In genomic region chr11:102534261-102534872, GRCh38 we compare ENCODE assay signal across 16 cellular contexts. TPM values are rescaled to one million over a fixed set of nuclear protein-coding genes. Genes with fewer than 3 reads are reported as not detected.
DNase-seq lines count a peak whose midpoint lies in the region; ATAC-seq, FAIRE-seq and TF ChIP-seq lines count a peak whose summit lies in the region.
"Had no signal": no experiment of that assay in that cellular context is flagged by ENCODE, and none has a peak within 500 bp of the region (broad histone marks: within the 10 kb centered on the region; RNA-seq: fewer than 3 reads in every experiment).

No MANE protein-coding gene starts in this region.

- no peak for ATAC-seq in CD8-positive, alpha-beta T cell

- TF ChIP-seq CTCF in AG04450 (IDR thresholded peaks at IDR 0.05; ENCODE audit: low read depth, low read length) (peak; percentile 23; the same call in 1 of the 2 replicates), OCI-LY1 (IDR thresholded peaks at IDR 0.05; ENCODE audit: low read length) (peak; percentile 62), fibroblast of villous mesenchyme (IDR thresholded peaks at IDR 0.05; ENCODE audit: insufficient read depth, low read depth, low read length) (peak; percentile 31), esophagus squamous epithelium (IDR thresholded peaks at IDR 0.05) (no peak)
- TF ChIP-seq CTCF in CD8-positive, alpha-beta T cell (IDR thresholded peaks at IDR 0.05) = no peak

- H3K79me2 ChIP-seq in OCI-LY1 (ENCODE audit: insufficient read depth, low read length) = no peaks in the 10 kb centered on the region

- H2AFZ ChIP-seq in OCI-LY1 (ENCODE audit: low read length) = 0 out of 2 replicates have a peak overlapping the region, but pooled peaks have one; percentile 45

- H3K4me2 ChIP-seq in OCI-LY1 (ENCODE audit: low read length) = peak overlapping the region; percentile 46

- intact Hi-C loops in CD8-positive, alpha-beta T cell (cut with DNase I, micrococcal nuclease) = no loop called here
- intact Hi-C loops in esophagus squamous epithelium (cut with DNase I) = no loop called here

- CTCF ChIA-PET in AG04450 (lab: Charles Lee) = interaction anchor here (0.9 kb wide), 1 partner anchor 9 kb away, joined by 3 read pairs; no protein-coding TSS in a partner anchor
- CTCF ChIA-PET in CD8-positive, alpha-beta T cell (lab: Charles Lee) = interaction anchor here (0.9 to 1.1 kb wide), 2 partner anchors 10 to 144 kb away, joined by 3 to 4 read pairs; no protein-coding TSS in a partner anchor

- H3K36me3 Mint-ChIP-seq in CD8-positive, alpha-beta T cell = no peaks in the 10 kb centered on the region
- H3K36me3 Mint-ChIP-seq: mesothelial cell of epicardium had no signal

- peaks cover 3% of the 10 kb centered on the region for H3K27me3 Mint-ChIP-seq in CD8-positive, alpha-beta T cell (ENCODE audit: low read depth)

- POLR2A ChIA-PET in AG04450 (lab: Yijun Ruan, JAX) = no interaction called here
- POLR2A ChIA-PET in CD8-positive, alpha-beta T cell (lab: Charles Lee) = no interaction called here

- H3K27ac ChIP-seq in AG04450 (ENCODE audit: low read depth, low read length) (no peak overlapping the region), OCI-LY1 (ENCODE audit: low read depth, low read length, poor library complexity, severe bottlenecking) (no peak overlapping the region), esophagus squamous epithelium (no peak overlapping the region)
- no peak overlapping the region for H3K27ac ChIP-seq in CD8-positive, alpha-beta T cell (ENCODE audit: low read depth, low read length)
- H3K27ac ChIP-seq: ascending aorta; BLaER1 treated with 17β-estradiol and CSF1 and Interleukin-3, amounts not matched to agents 10 nM and 100 nM had no signal

- no peaks in the 10 kb centered on the region for H3K9me2 ChIP-seq in OCI-LY1 (ENCODE audit: low read depth, low read length)

- H3K36me3 ChIP-seq in OCI-LY1 (ENCODE audit: insufficient read depth, low read length) = no peaks in the 10 kb centered on the region
- no peaks in the 10 kb centered on the region for H3K36me3 ChIP-seq in CD8-positive, alpha-beta T cell (ENCODE audit: insufficient read depth, low read length)
- no peaks in the 10 kb centered on the region for H3K36me3 ChIP-seq in esophagus squamous epithelium
- H3K36me3 ChIP-seq: ascending aorta; BLaER1 treated with 17β-estradiol and CSF1 and Interleukin-3, amounts not matched to agents 10 nM and 100 nM had no signal

- TF ChIP-seq POLR2A in GM12892 (IDR thresholded peaks at IDR 0.05; ENCODE audit: low read depth, low read length) (no peak), esophagus squamous epithelium (IDR thresholded peaks at IDR 0.05) (no peak)

- no peaks in the 10 kb centered on the region for H3F3A ChIP-seq in OCI-LY1 (ENCODE audit: insufficient read depth, low read length)

- H4K20me1 ChIP-seq in OCI-LY1 (ENCODE audit: insufficient read depth, low read length) = no peaks in the 10 kb centered on the region
- H4K20me1 ChIP-seq: BLaER1 treated with 17β-estradiol and CSF1 and Interleukin-3, amounts not matched to agents 10 nM and 100 nM had no signal

- 71 to 78% methylated on average over 6 of the region's 6 CpGs for WGBS in esophagus squamous epithelium, 2 donors

- FAIRE-seq in GM12892 (lab: Jason Lieb, UNC) = peak; percentile 76
- FAIRE-seq: endometrium had no signal

- no peak overlapping the region for H3K27ac Mint-ChIP-seq in CD8-positive, alpha-beta T cell
- H3K27ac Mint-ChIP-seq: mesothelial cell of epicardium; T-helper 2 cell treated with Interferon-gamma antibody and Interleukin-4, amounts not matched to agents 5 μg/mL and 100 μg/mL, for 36 hours had no signal

- no peaks in the 10 kb centered on the region for H3K9me3 Mint-ChIP-seq in CD8-positive, alpha-beta T cell
- H3K9me3 Mint-ChIP-seq: mesothelial cell of epicardium; T-helper 2 cell treated with Interferon-gamma antibody and Interleukin-4, amounts not matched to agents 5 μg/mL and 100 μg/mL, for 36 hours had no signal

- H3K4me3 Mint-ChIP-seq in CD8-positive, alpha-beta T cell = no peak overlapping the region
- H3K4me3 Mint-ChIP-seq: mesothelial cell of epicardium; T-helper 2 cell treated with Interferon-gamma antibody and Interleukin-4, amounts not matched to agents 5 μg/mL and 100 μg/mL, for 36 hours had no signal

- H3K9me3 ChIP-seq in AG04450 (ENCODE audit: control insufficient read depth, insufficient read depth, low read length) (no peaks in the 10 kb centered on the region), OCI-LY1 (ENCODE audit: low read length) (no peaks in the 10 kb centered on the region), esophagus squamous epithelium (no peaks in the 10 kb centered on the region)
- no peaks in the 10 kb centered on the region for H3K9me3 ChIP-seq in CD8-positive, alpha-beta T cell (ENCODE audit: low read length)
- H3K9me3 ChIP-seq: ascending aorta had no signal

- DNase-seq in AG04450 (ENCODE audit: low read depth, low spot score) (no peak), GM12892 (ENCODE audit: insufficient read length) (no peak), fibroblast of villous mesenchyme (ENCODE audit: low read depth) (no peak), EL (no peak), LoVo (ENCODE audit: low spot score) (no peak), esophagus squamous epithelium (lab: John Stamatoyannopoulos, UW) (no peak)
- no peak for DNase-seq in CD8-positive, alpha-beta T cell
- DNase-seq: activated T-cell treated with anti-CD3 and anti-CD28 coated beads for 4 hours, NCI-H1105 treated with DMSO at 0.1 percent for 48 hours had no signal

- H3K4me3 ChIP-seq in AG04450 (ENCODE audit: low read depth, low read length) = no peak overlapping the region
- no peak overlapping the region for H3K4me3 ChIP-seq in OCI-LY1 (ENCODE audit: low read depth, low read length, poor library complexity, severe bottlenecking)
- H3K4me3 ChIP-seq in fibroblast of villous mesenchyme (ENCODE audit: low read depth, low read length) = no peak overlapping the region
- H3K4me3 ChIP-seq in CD8-positive, alpha-beta T cell (ENCODE audit: low read depth, low read length) = no peak overlapping the region
- no peak overlapping the region for H3K4me3 ChIP-seq in esophagus squamous epithelium
- H3K4me3 ChIP-seq: ascending aorta; BLaER1 treated with 17β-estradiol and CSF1 and Interleukin-3, amounts not matched to agents 10 nM and 100 nM had no signal

- H3K4me1 ChIP-seq in OCI-LY1 (ENCODE audit: insufficient read depth, low read length, severe bottlenecking) = peaks cover 64% of the 10 kb centered on the region
- H3K4me1 ChIP-seq in CD8-positive, alpha-beta T cell (ENCODE audit: insufficient read depth, low read length) = no peaks in the 10 kb centered on the region
- H3K4me1 ChIP-seq in esophagus squamous epithelium = peaks cover 0 to 7% (median 0%) of the 10 kb centered on the region in 3 donors
- H3K4me1 ChIP-seq: ascending aorta had no signal

- H3K27me3 ChIP-seq in AG04450 (ENCODE audit: control insufficient read depth, insufficient read depth, low read length) (peaks cover 6% of the 10 kb centered on the region), OCI-LY1 (ENCODE audit: insufficient read depth, low read length) (no peaks in the 10 kb centered on the region), esophagus squamous epithelium (peaks cover 0 to 6% (median 0%) of the 10 kb centered on the region in 4 donors)
- no peaks in the 10 kb centered on the region for H3K27me3 ChIP-seq in CD8-positive, alpha-beta T cell (ENCODE audit: insufficient read depth, low read length)
- H3K27me3 ChIP-seq: ascending aorta; BLaER1 treated with 17β-estradiol and CSF1 and Interleukin-3, amounts not matched to agents 10 nM and 100 nM had no signal

- peaks cover 2% of the 10 kb centered on the region for H3K4me1 Mint-ChIP-seq in CD8-positive, alpha-beta T cell (ENCODE audit: low read depth)
- H3K4me1 Mint-ChIP-seq: mesothelial cell of epicardium had no signal

- H3K9ac ChIP-seq in OCI-LY1 (ENCODE audit: low read length) = no peak overlapping the region
- H3K9ac ChIP-seq: BLaER1 treated with 17β-estradiol and CSF1 and Interleukin-3, amounts not matched to agents 10 nM and 100 nM had no signal

RNA-seq across cellular contexts. Expression of gene MMP7, which starts 3.8 kb away (rescaled TPM):
- polyA plus RNA-seq in AG04450 (2011; rRNA removed) = not detected in 2 replicates
- polyA minus RNA-seq in AG04450 (2011; rRNA and poly(A)+ RNA removed) = not detected in 2 replicates
- 5.7 TPM for polyA plus RNA-seq in GM12892 (2012; ENCODE audit: missing spikeins)
- total RNA-seq in fibroblast of villous mesenchyme (0.43 and 2.6 TPM in 2 replicates), esophagus squamous epithelium (10 to 100 TPM in 1 of 4 donors, not detected in 3; 35.8 TPM)
- total RNA-seq in CD8-positive, alpha-beta T cell = not detected
- total RNA-seq: ascending aorta, mesothelial cell of epicardium, pulmonary artery endothelial cell had no signal

Comparison
In these comparisons a context has a peak if more than half of its experiments do, and no peak if none do; other contexts are left out.
1. CTCF ChIP-seq: peak in AG04450 (single experiment), OCI-LY1 (single experiment) and fibroblast of villous mesenchyme (single experiment); none in CD8-positive, alpha-beta T cell (single experiment) and esophagus squamous epithelium (0 of 6).